23 cellular contexts compared by ENCODE assay signal in genomic region chr12:59665692-59666091, GRCh38.
"Had no signal": no experiment of that assay in that cellular context is flagged by ENCODE, and none has a peak within 500 bp of the region (broad histone marks: within the 10 kb centered on the region; RNA-seq: fewer than 3 reads in every experiment).

No MANE protein-coding gene starts in this region.

- DNase-seq: IMR-90, Kasumi-1, KG1, MM.1S, NCI-H1092 treated with DMSO at 0.1 percent for 48 hours, NCI-H1436, NCI-H187, NCI-H2029, NCI-H2081 treated with DMSO at 0.1 percent for 48 hours, NCI-H2171, NCI-H226, NCI-H446, NCI-H510A, NCI-H524 treated with DMSO at 0.1 percent for 48 hours, NCI-H69, NCI-H774, PC-3, SIG-M5 had no signal

- H3K27ac ChIP-seq: RWPE1, SJSA1, SK-N-MC had no signal

- ATAC-seq: HepG2, Panc1, PC-3 had no signal

- H3K4me3 ChIP-seq: SJSA1, SK-N-MC had no signal

- H3K27me3 ChIP-seq: SJSA1 had no signal

- H3K36me3 ChIP-seq: SJSA1 had no signal

- H3K4me1 ChIP-seq: SJSA1 had no signal
